ENCODE assay signal across 24 cellular contexts in the genomic region with DNA sequence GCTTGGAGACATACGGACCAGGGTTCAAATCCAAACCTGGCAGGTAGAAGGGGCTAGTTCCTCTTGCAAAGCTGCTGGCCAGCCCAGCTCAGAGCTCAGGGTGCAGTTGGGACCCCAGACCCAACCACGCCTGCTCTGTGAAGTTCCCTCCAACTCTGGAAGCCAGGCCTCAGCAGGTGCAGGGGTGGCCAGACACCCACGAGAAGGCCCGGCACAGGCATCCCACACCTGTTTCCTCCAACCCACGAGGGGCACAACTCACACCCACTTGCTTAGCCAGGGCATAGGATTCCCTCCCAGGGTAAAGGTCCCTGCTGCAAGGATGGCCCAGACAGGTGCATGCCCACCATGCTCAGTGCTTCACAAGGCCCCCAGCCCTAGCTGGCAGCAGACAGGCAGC.
"Had no signal": no experiment of that assay in that cellular context is flagged by ENCODE, and none has a peak within 500 bp of the region (broad histone marks: within the 10 kb centered on the region; RNA-seq: fewer than 3 reads in every experiment).

No MANE protein-coding gene starts in this region.

- H3K4me3 Mint-ChIP-seq: dendritic cell treated with granulocyte-macrophage colony-stimulating factor and Interleukin-4, amounts not matched to agents 40 ng/mL and 50 ng/mL, for 4 days; natural killer cell; type B pancreatic cell had no signal

- DNase-seq: cerebellar nuclear complex; effector memory CD4-positive, alpha-beta T cell; erythroblast; esophagus squamous epithelium; foreskin melanocyte; glutamatergic neuron; heart right ventricle; kidney glomerular epithelial cell; left ventricle myocardium superior; lower lobe of right lung; natural killer cell; right lobe of liver; small intestine; stimulated activated CD4-positive, alpha-beta T cell treated with anti-CD3 and anti-CD28 coated beads, Interleukin-12 subunit alpha, Interleukin-12 subunit beta, amount 100 ng/mL, for 4 hours; stimulated activated CD4-positive, alpha-beta T cell treated with anti-CD3 and anti-CD28 coated beads, Interleukin-1b, Interleukin-23, amount 100 ng/mL, for 48 hours; stimulated activated CD4-positive, alpha-beta T cell treated with anti-CD3 and anti-CD28 coated beads, Interleukin-4, amount 100 ng/mL, for 1 hour; stimulated activated CD8-positive, alpha-beta memory T cell treated with anti-CD3 and anti-CD28 coated beads, Interleukin-4, amount 100 ng/mL, for 48 hours; stimulated activated naive CD4-positive, alpha-beta T cell treated with Interleukin-2 at 50 U/mL for 16 hours; tibial artery had no signal

- H3K27me3 ChIP-seq: esophagus squamous epithelium, heart right ventricle, neutrophil, right lobe of liver, testis, tibial artery had no signal

- H3K9ac ChIP-seq: parathyroid adenoma had no signal

- H3K27ac ChIP-seq: esophagus squamous epithelium, heart right ventricle, lower lobe of right lung, neutrophil, parathyroid adenoma, right lobe of liver, testis, tibial artery had no signal

- H3K27me3 Mint-ChIP-seq: dendritic cell treated with granulocyte-macrophage colony-stimulating factor and Interleukin-4, amounts not matched to agents 40 ng/mL and 50 ng/mL, for 4 days; type B pancreatic cell had no signal

- H3K27ac Mint-ChIP-seq: dendritic cell treated with granulocyte-macrophage colony-stimulating factor and Interleukin-4, amounts not matched to agents 40 ng/mL and 50 ng/mL, for 4 days; natural killer cell; type B pancreatic cell had no signal

- H3K36me3 Mint-ChIP-seq: natural killer cell, type B pancreatic cell had no signal

- H3K4me1 Mint-ChIP-seq: natural killer cell had no signal

- H3K36me3 ChIP-seq: esophagus squamous epithelium, heart right ventricle, lower lobe of right lung, neutrophil, right lobe of liver, tibial artery had no signal

- H3K4me3 ChIP-seq: esophagus squamous epithelium, heart right ventricle, lower lobe of right lung, right lobe of liver, testis, tibial artery had no signal

- H3K9me3 ChIP-seq: esophagus squamous epithelium, heart right ventricle, lower lobe of right lung, neutrophil, right lobe of liver, testis, tibial artery had no signal

- H3K9me3 Mint-ChIP-seq: dendritic cell treated with granulocyte-macrophage colony-stimulating factor and Interleukin-4, amounts not matched to agents 40 ng/mL and 50 ng/mL, for 4 days; natural killer cell; type B pancreatic cell had no signal

- H3K4me1 ChIP-seq: esophagus squamous epithelium, heart right ventricle, lower lobe of right lung, parathyroid adenoma, right lobe of liver, testis, tibial artery had no signal
